In genomic region chr14:78310263-78310662, GRCh38 we compare ENCODE assay signal across 21 cellular contexts.
A peak's percentile ranks its signal among the peaks of the same experiment; 100 is the strongest.
DNase-seq lines count a peak whose midpoint lies in the region; ATAC-seq and TF ChIP-seq lines count a peak whose summit lies in the region.
"Had no signal": no experiment of that assay in that cellular context is flagged by ENCODE, and none has a peak within 500 bp of the region (broad histone marks: within the 10 kb centered on the region; RNA-seq: fewer than 3 reads in every experiment).

No MANE protein-coding gene starts in this region.

- H3K27ac ChIP-seq in ovary: no peak overlapping the region
- H3K27ac ChIP-seq: GM23248, HL-60, KMS-11 had no signal

- H3K27ac Mint-ChIP-seq in brain: peak overlapping the region in 3 of 5 experiments; percentile 9 to 86 (median 15)
- no peak overlapping the region for H3K27ac Mint-ChIP-seq in activated T-cell treated with anti-CD3 and anti-CD28 coated beads, Interleukin-2, amount 50 U/mL, for 24 hours
- H3K27ac Mint-ChIP-seq: CD8-positive, alpha-beta memory T cell; T-helper 17 cell had no signal

- intact Hi-C loops in ovary (cut with DNase I): no loop called here

- no peaks in the 10 kb centered on the region for H3K27me3 Mint-ChIP-seq in brain
- no peaks in the 10 kb centered on the region for H3K27me3 Mint-ChIP-seq in activated T-cell treated with anti-CD3 and anti-CD28 coated beads, Interleukin-2, amount 50 U/mL, for 24 hours

- TF ChIP-seq POLR2A in ovary (IDR thresholded peaks at IDR 0.05): no peak

- no peaks in the 10 kb centered on the region for H3K4me1 ChIP-seq in ovary (ENCODE audit: insufficient read depth)

- WGBS in ovary, 3 donors: 82 to 99% (median 88%) methylated on average over 3 of the region's 3 CpGs

- TF ChIP-seq CTCF in brain (conservative IDR thresholded peaks at IDR 0.05) (no peak), ovary (IDR thresholded peaks at IDR 0.05) (no peak)

- H3K4me3 Mint-ChIP-seq in brain: no peak overlapping the region
- H3K4me3 Mint-ChIP-seq in activated T-cell treated with anti-CD3 and anti-CD28 coated beads, Interleukin-2, amount 50 U/mL, for 24 hours: no peak overlapping the region
- H3K4me3 Mint-ChIP-seq: CD8-positive, alpha-beta memory T cell; T-helper 17 cell had no signal

- H3K9me3 ChIP-seq in ovary: no peaks in the 10 kb centered on the region

- H3K9me3 Mint-ChIP-seq in brain: no peaks in the 10 kb centered on the region
- H3K9me3 Mint-ChIP-seq in activated T-cell treated with anti-CD3 and anti-CD28 coated beads, Interleukin-2, amount 50 U/mL, for 24 hours: no peaks in the 10 kb centered on the region

- H3K36me3 ChIP-seq in ovary: no peaks in the 10 kb centered on the region

- no peak for ATAC-seq in HG02763 (IDR thresholded peaks at IDR 0.05; ENCODE audit: unreplicated experiment)
- ATAC-seq: Right ventricle myocardium inferior, T-helper 17 cell had no signal

- no peak for TF ChIP-seq EP300 in ovary (IDR thresholded peaks at IDR 0.05)

- no peak overlapping the region for H3K4me3 ChIP-seq in ovary
- H3K4me3 ChIP-seq: GM23248 had no signal

- H3K27me3 ChIP-seq in ovary: no peaks in the 10 kb centered on the region

- peaks cover 94% of the 10 kb centered on the region for H3K4me1 Mint-ChIP-seq in brain
- no peaks in the 10 kb centered on the region for H3K4me1 Mint-ChIP-seq in activated T-cell treated with anti-CD3 and anti-CD28 coated beads, Interleukin-2, amount 50 U/mL, for 24 hours (ENCODE audit: low read depth)
- H3K4me1 Mint-ChIP-seq: CD8-positive, alpha-beta memory T cell; T-helper 17 cell had no signal

- H3K36me3 Mint-ChIP-seq in brain: no peaks in the 10 kb centered on the region
- H3K36me3 Mint-ChIP-seq in activated T-cell treated with anti-CD3 and anti-CD28 coated beads, Interleukin-2, amount 50 U/mL, for 24 hours (ENCODE audit: low read depth): no peaks in the 10 kb centered on the region
- H3K36me3 Mint-ChIP-seq: CD8-positive, alpha-beta memory T cell had no signal

- peak; percentile 48 for DNase-seq in COLO668 (lab: John Stamatoyannopoulos, UW; ENCODE audit: unreplicated experiment)
- DNase-seq in DMS79 (lab: John Stamatoyannopoulos, UW): peak; percentile 63
- DNase-seq in NCI-H146 treated with DMSO at 0.1 percent for 48 hours (lab: John Stamatoyannopoulos, UW; ENCODE audit: unreplicated experiment): peak; percentile 71
- no peak for DNase-seq in ovary
- no peak for DNase-seq in activated T-cell treated with anti-CD3 and anti-CD28 coated beads, Interleukin-2, amount 50 U/mL, for 24 hours
- DNase-seq: ACHN; C1 segment of cervical spinal cord; CD8-positive, alpha-beta memory T cell; GDM1; GM23248; HCEC 1CT; MV-4-11; NCI-H187 treated with DMSO at 0.1 percent for 48 hours; NCI-H510A treated with DMSO at 0.1 percent for 48 hours; NK-92 treated with Interleukin-12 subunit alpha and Interleukin-12 subunit beta, amount 100 ng/mL, for 24 hours; T-helper 17 cell had no signal

Comparison
In these comparisons a context has a peak if more than half of its experiments do, and no peak if none do; other contexts are left out.
1. DNase-seq: peak in COLO668 (single experiment), DMS79 (single experiment) and NCI-H146 treated with DMSO at 0.1 percent for 48 hours (single experiment); none in ovary (0 of 5) and activated T-cell treated with anti-CD3 and anti-CD28 coated beads, Interleukin-2, amount 50 U/mL, for 24 hours (single experiment).